In the genomic region with DNA sequence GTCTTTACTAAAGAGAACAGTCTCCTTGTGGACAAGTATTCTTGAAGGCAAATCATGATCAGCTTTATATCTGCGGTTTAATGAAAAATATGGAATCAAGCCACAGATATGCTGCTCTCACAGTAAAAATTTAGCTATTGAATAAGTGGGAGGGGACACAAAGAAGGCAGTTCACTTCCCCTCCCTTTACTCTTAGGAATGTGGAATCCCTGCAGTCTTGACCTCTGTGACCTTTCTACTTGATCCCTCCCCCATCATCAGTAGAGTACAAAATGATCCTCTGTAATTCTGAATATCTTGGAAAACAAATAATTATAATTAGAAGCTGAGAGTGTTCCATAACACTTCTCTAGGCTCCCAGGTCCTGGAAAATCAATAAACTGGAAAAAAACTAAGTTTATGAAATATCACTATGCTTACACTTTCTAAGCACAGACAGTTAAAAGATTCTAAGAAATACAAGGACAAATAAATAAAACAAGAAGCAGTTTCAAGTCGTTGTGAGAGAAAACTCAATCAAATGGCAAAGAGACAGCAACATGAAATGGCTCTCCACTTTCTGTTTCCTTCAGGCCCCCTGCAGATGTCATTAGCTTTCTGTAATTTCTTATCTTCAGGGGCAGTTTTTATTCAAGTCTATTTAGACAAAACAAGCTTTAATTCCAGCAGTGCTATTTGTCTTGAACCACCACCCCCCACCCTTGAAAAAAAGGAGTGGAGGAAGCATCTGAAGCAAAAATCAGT, we compare ENCODE assay signal across 16 cellular contexts.
DNase-seq lines count a peak whose midpoint lies in the region; FAIRE-seq and TF ChIP-seq lines count a peak whose summit lies in the region.
"Had no signal": no experiment of that assay in that cellular context is flagged by ENCODE, and none has a peak within 500 bp of the region (broad histone marks: within the 10 kb centered on the region; RNA-seq: fewer than 3 reads in every experiment).

No MANE protein-coding gene starts in this region.

- peaks cover 0 to 48% (median 16%) of the 10 kb centered on the region in 6 donors for H3K4me1 ChIP-seq in spleen

- intact Hi-C loops in spleen (cut with DNase I; ENCODE audit: low total_unique reads): no loop called here

- DNase-seq in DMS 273 (lab: John Stamatoyannopoulos, UW; ENCODE audit: unreplicated experiment) (peak; percentile 30), DMS 273 treated with DMSO at 0.1 percent for 48 hours (lab: John Stamatoyannopoulos, UW) (no peak), astrocyte of the hippocampus (ENCODE audit: low read depth, low spot score) (peak; percentile 35), kidney glomerular epithelial cell (lab: John Stamatoyannopoulos, UW) (peak; percentile 26), spleen (no peak), urothelium cell line (ENCODE audit: low spot score) (no peak), NCI-H1092 (lab: John Stamatoyannopoulos, UW) (no peak), DMS153 (lab: John Stamatoyannopoulos, UW) (no peak)
- DNase-seq: activated B cell treated with CpG ODN at 0.5 μM for 24 hours; activated T-cell treated with anti-CD3 and anti-CD28 coated beads for 4 hours; effector CD4-positive, alpha-beta T cell; NCI-H510A treated with DMSO at 0.1 percent for 48 hours; SHP77 treated with DMSO at 0.1 percent for 48 hours had no signal

- H3K27ac ChIP-seq in spleen: peak overlapping the region in 6 of 8 donors; percentile 11 to 58 (median 41)
- H3K27ac ChIP-seq: 22Rv1, HL-60, thoracic aorta had no signal

- no peak overlapping the region for H3K4me3 ChIP-seq in spleen
- H3K4me3 ChIP-seq: thoracic aorta had no signal

- FAIRE-seq in urothelium cell line (lab: Jason Lieb, UNC): no peak

- H3K27me3 ChIP-seq in spleen (replicated peaks in 1 of 7): no peaks in the 10 kb centered on the region

- no peaks in the 10 kb centered on the region for H3K9me3 ChIP-seq in spleen
- H3K9me3 ChIP-seq: thoracic aorta had no signal

- H3K36me3 ChIP-seq in spleen: no peaks in the 10 kb centered on the region
- H3K36me3 ChIP-seq: thoracic aorta had no signal

- TF ChIP-seq CTCF in spleen (IDR thresholded peaks at IDR 0.05 in 8 of 11, conservative IDR thresholded peaks at IDR 0.05 in 3 of 11): no peak

- no peak for TF ChIP-seq POLR2A in spleen (IDR thresholded peaks at IDR 0.05)

- WGBS in spleen, 5 donors: 49 to 56% (median 51%) methylated on average over 2 of the region's 2 CpGs

Comparison
In these comparisons a context has a peak if more than half of its experiments do, and no peak if none do; other contexts are left out.
1. DNase-seq: peak in DMS 273 (single experiment), astrocyte of the hippocampus (single experiment) and kidney glomerular epithelial cell (single experiment); none in DMS 273 treated with DMSO at 0.1 percent for 48 hours (single experiment), spleen (single experiment), urothelium cell line (single experiment), NCI-H1092 (single experiment) and DMS153 (single experiment).